Comparison of ENCODE assay signal across 29 cellular contexts in the genomic region with DNA sequence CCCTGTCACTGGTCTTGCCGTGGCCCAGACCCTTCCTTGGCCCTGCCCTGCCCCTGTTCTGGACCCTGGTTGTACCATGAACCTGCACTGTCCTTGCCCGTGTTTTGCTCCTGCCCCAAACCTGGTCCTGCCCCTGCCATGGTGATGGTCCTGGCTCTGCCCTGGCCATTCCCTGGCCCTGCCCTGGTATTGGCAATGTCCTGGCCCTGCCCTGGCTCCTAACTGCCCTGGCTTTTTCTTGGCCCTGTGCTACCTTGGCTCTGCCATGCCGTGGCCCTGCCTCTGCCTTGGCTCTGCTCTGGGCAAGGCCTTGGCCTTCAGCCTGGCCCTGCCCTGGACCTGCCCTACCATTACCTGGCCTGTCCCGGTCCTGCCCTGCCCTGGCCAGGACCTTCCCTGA. TPM values are rescaled to one million over a fixed set of nuclear protein-coding genes. Genes with fewer than 3 reads are reported as not detected.
DNase-seq lines count a peak whose midpoint lies in the region; ATAC-seq, FAIRE-seq and TF ChIP-seq lines count a peak whose summit lies in the region.
"Had no signal": no experiment of that assay in that cellular context is flagged by ENCODE, and none has a peak within 500 bp of the region (broad histone marks: within the 10 kb centered on the region; RNA-seq: fewer than 3 reads in every experiment).

No MANE protein-coding gene starts in this region.

- TF ChIP-seq CTCF in right lobe of liver (IDR thresholded peaks at IDR 0.05) (no peak), HepG2 (CRISPR knock-in tag; IDR thresholded peaks at IDR 0.05) (no peak), vagina (IDR thresholded peaks at IDR 0.05) (no peak)

- H3K27ac Mint-ChIP-seq in dendritic cell treated with granulocyte-macrophage colony-stimulating factor and Interleukin-4, amounts not matched to agents 40 ng/mL and 50 ng/mL, for 4 days: peak overlapping the region; percentile 42
- H3K27ac Mint-ChIP-seq: CD4-positive, alpha-beta T cell had no signal

- H3K4me2 ChIP-seq in HepG2 (ENCODE audit: low read depth, low read length): no peak overlapping the region
- H3K4me2 ChIP-seq: BLaER1 had no signal

- H3K27me3 Mint-ChIP-seq in dendritic cell treated with granulocyte-macrophage colony-stimulating factor and Interleukin-4, amounts not matched to agents 40 ng/mL and 50 ng/mL, for 4 days: peaks cover 10% of the 10 kb centered on the region

- no peak overlapping the region for H2AFZ ChIP-seq in HepG2 (ENCODE audit: low read length)

- H3K4me1 Mint-ChIP-seq in dendritic cell treated with granulocyte-macrophage colony-stimulating factor and Interleukin-4, amounts not matched to agents 40 ng/mL and 50 ng/mL, for 4 days (ENCODE audit: low read depth): no peaks in the 10 kb centered on the region

- no TSS peak for BruUV-seq in HepG2 (replicated peaks; lab: Mats Ljungman, UMichigan)

- H4K20me1 ChIP-seq in HepG2 (ENCODE audit: insufficient read depth, low read length): no peaks in the 10 kb centered on the region
- H4K20me1 ChIP-seq: BLaER1 had no signal

- no peak for TF ChIP-seq RAD21 in HepG2 (CRISPR knock-in tag; IDR thresholded peaks at IDR 0.05)

- POLR2A ChIA-PET in HepG2 (lab: Yijun Ruan, JAX): no interaction called here

- H3K9me3 ChIP-seq in right lobe of liver: no peaks in the 10 kb centered on the region
- H3K9me3 ChIP-seq in HepG2 (ENCODE audit: low read length): no peaks in the 10 kb centered on the region
- H3K9me3 ChIP-seq in vagina: no peaks in the 10 kb centered on the region
- H3K9me3 ChIP-seq: BLaER1, SJSA1 had no signal

- TF ChIP-seq EP300 in HepG2 (IDR thresholded peaks at IDR 0.05; ENCODE audit: low read depth in 2 of 2, low read length in 2 of 2) (no peak), HepG2 (CRISPR knock-in tag; IDR thresholded peaks at IDR 0.05; ENCODE audit: borderline replicate concordance) (no peak)

- FAIRE-seq in HepG2 (lab: Jason Lieb, UNC): no peak
- FAIRE-seq: A204.1, GM12878 had no signal

- ATAC-seq in right lobe of liver (peak in 3 of 4 donors; percentile 10 to 36 (median 22)), HepG2 (no peak), left lobe of liver (peak; percentile 28)
- ATAC-seq: GM12878 had no signal

- no peak overlapping the region for H3K4me3 Mint-ChIP-seq in dendritic cell treated with granulocyte-macrophage colony-stimulating factor and Interleukin-4, amounts not matched to agents 40 ng/mL and 50 ng/mL, for 4 days
- H3K4me3 Mint-ChIP-seq: CD4-positive, alpha-beta T cell had no signal

- CTCF ChIA-PET in HepG2 (lab: Yijun Ruan, JAX; ENCODE audit: low intra/inter-chr PET ratio, low total read pairs): no interaction called here

- H3K27me3 ChIP-seq in right lobe of liver: no peaks in the 10 kb centered on the region
- peaks cover 0 to 7% of the 10 kb centered on the region in 2 experiments; a peak in 1 of 5 replicates for H3K27me3 ChIP-seq in HepG2 (ENCODE audit: control insufficient read depth in 1 of 2, insufficient read depth in 2 of 2, low read length in 2 of 2)
- H3K27me3 ChIP-seq in vagina: no peaks in the 10 kb centered on the region
- H3K27me3 ChIP-seq: BLaER1, SJSA1 had no signal

- intact Hi-C loops in right lobe of liver (cut with DNase I) (no loop called here), HepG2 (cut with micrococcal nuclease; ENCODE audit: unreplicated experiment) (no loop called here), vagina (cut with DNase I) (no loop called here)
- intact Hi-C loops in dendritic cell treated with granulocyte-macrophage colony-stimulating factor and Interleukin-4, amounts not matched to agents 40 ng/mL and 50 ng/mL, for 4 days (cut with micrococcal nuclease): no loop called here

- no peak overlapping the region for H3K9ac ChIP-seq in HepG2 (ENCODE audit: insufficient read depth, low read depth, low read length)
- H3K9ac ChIP-seq: BLaER1 had no signal

- H3K36me3 Mint-ChIP-seq in dendritic cell treated with granulocyte-macrophage colony-stimulating factor and Interleukin-4, amounts not matched to agents 40 ng/mL and 50 ng/mL, for 4 days (ENCODE audit: low read depth): no peaks in the 10 kb centered on the region

- H3K27ac ChIP-seq in right lobe of liver: no peak overlapping the region
- no peak overlapping the region for H3K27ac ChIP-seq in HepG2 (ENCODE audit: extremely low read length, insufficient read depth, low read length)
- H3K27ac ChIP-seq in vagina: peak overlapping the region; percentile 20
- H3K27ac ChIP-seq: BLaER1, SJSA1 had no signal

- H3K36me3 ChIP-seq in right lobe of liver (no peaks in the 10 kb centered on the region), HepG2 (replicated peaks in 1 of 2; ENCODE audit: control insufficient read depth in 1 of 2, insufficient read depth in 2 of 2, low read length in 2 of 2) (no peaks in the 10 kb centered on the region), vagina (no peaks in the 10 kb centered on the region)
- H3K36me3 ChIP-seq: BLaER1, SJSA1 had no signal

- 54% methylated on average over 4 of the region's 4 CpGs for WGBS in right lobe of liver (ENCODE audit: insufficient coverage, low coverage, low lambda C conversion rate, missing lambda C conversion rate)
- WGBS in HepG2 (ENCODE audit: low lambda C conversion rate): 23% methylated on average over 4 of the region's 4 CpGs

- no peak overlapping the region for H3K4me3 ChIP-seq in right lobe of liver
- no peak overlapping the region for H3K4me3 ChIP-seq in HepG2 (replicated peaks in 1 of 3; ENCODE audit: insufficient read depth in 1 of 3, low read depth in 2 of 3, low read length in 3 of 3)
- H3K4me3 ChIP-seq in vagina: no peak overlapping the region
- H3K4me3 ChIP-seq: BLaER1, GM12878, SJSA1 had no signal

- in situ Hi-C loops in HepG2 (cut with HindIII; ENCODE audit: extremely low pct_ligation_motif_present, low pct_unique_long_range_greater_than_20kb): no loop called here

- no peaks in the 10 kb centered on the region for H3K79me2 ChIP-seq in HepG2 (ENCODE audit: insufficient read depth, low read length)

- no peak for TF ChIP-seq POLR2A in right lobe of liver (IDR thresholded peaks at IDR 0.05)
- no peak for TF ChIP-seq POLR2A in HepG2 (IDR thresholded peaks at IDR 0.05; ENCODE audit: insufficient read depth in 1 of 2, low read depth in 2 of 2, low read length in 2 of 2)
- no peak for TF ChIP-seq POLR2A in vagina (IDR thresholded peaks at IDR 0.05)

- H3K9me3 Mint-ChIP-seq in dendritic cell treated with granulocyte-macrophage colony-stimulating factor and Interleukin-4, amounts not matched to agents 40 ng/mL and 50 ng/mL, for 4 days: no peaks in the 10 kb centered on the region
- H3K9me3 Mint-ChIP-seq: CD4-positive, alpha-beta T cell had no signal

- DNase-seq in right lobe of liver (no peak), HepG2 (ENCODE audit: low spot score) (no peak), left lobe of liver (ENCODE audit: low spot score) (no peak), vagina (ENCODE audit: extremely low spot score in 2 of 2) (no peak), glomerular visceral epithelial cell (ENCODE audit: extremely low spot score) (no peak), COLO829 (ENCODE audit: low spot score) (no peak)
- DNase-seq in stimulated activated CD4-positive, alpha-beta T cell treated with anti-CD3 and anti-CD28 coated beads, Interleukin-2, amount 100 ng/mL, for 48 hours: no peak
- DNase-seq: CD4-positive, alpha-beta T cell; COR-L47; EL; GDM1; Karpas-422; NCI-H1092 treated with DMSO at 0.1 percent for 48 hours; NCI-H1436; NCI-H187; NCI-H2081 treated with DMSO at 0.1 percent for 48 hours; NCI-H2171; NCI-H226; NCI-H510A; NCI-H69; Right ventricle myocardium superior; RPMI8226 had no signal

- H3K4me1 ChIP-seq in right lobe of liver (no peaks in the 10 kb centered on the region), HepG2 (ENCODE audit: insufficient read depth, low read length) (no peaks in the 10 kb centered on the region), vagina (no peaks in the 10 kb centered on the region)
- H3K4me1 ChIP-seq: BLaER1, SJSA1 had no signal

TF ChIP-seq in HepG2, 621 proteins besides CTCF, POLR2A, EP300 and RAD21:
- TF ChIP-seq POGZ (CRISPR knock-in tag; IDR thresholded peaks at IDR 0.05): no peak
- TF ChIP-seq ZNF251 (CRISPR knock-in tag; IDR thresholded peaks at IDR 0.05): no peak

RNA-seq across cellular contexts. Expression of a gene that starts 5.5 kb away (rescaled TPM):
- total RNA-seq in right lobe of liver: not detected
- total RNA-seq in HepG2 (2016; rRNA removed; fragmentation: Illumina TruSeq; extraction: Trizol): not detected in 2 replicates
- not detected in 2 replicates for total RNA-seq in HepG2 (2016; cell fraction: cytosol; rRNA removed; fragmentation: Illumina TruSeq; extraction: Trizol; ENCODE audit: low read depth)
- not detected in 2 replicates for total RNA-seq in HepG2 (2016; cell fraction: insoluble cytoplasmic fraction; rRNA removed; fragmentation: Illumina TruSeq; extraction: Trizol)
- not detected in 2 replicates for total RNA-seq in HepG2 (2016; cell fraction: membrane; rRNA removed; fragmentation: Illumina TruSeq; extraction: Trizol)
- total RNA-seq in HepG2 (2016; cell fraction: nucleus; rRNA removed; fragmentation: Illumina TruSeq; extraction: Trizol): not detected in 2 replicates
- polyA plus RNA-seq in HepG2 (2011; rRNA removed): not detected in 2 replicates
- polyA plus RNA-seq in HepG2 (2011; cell fraction: cytosol; rRNA removed): not detected in 2 replicates
- polyA plus RNA-seq in HepG2 (2011; cell fraction: nucleus; rRNA removed): not detected in 2 replicates
- not detected in 2 replicates for polyA plus RNA-seq in HepG2 (2012)
- not detected in 2 replicates for polyA plus RNA-seq in HepG2 (2016; cell fraction: cytosol; fragmentation: Illumina TruSeq; extraction: Trizol; ENCODE audit: low read depth)
- not detected in 2 replicates for polyA plus RNA-seq in HepG2 (2016; cell fraction: insoluble cytoplasmic fraction; fragmentation: Illumina TruSeq; extraction: Trizol; ENCODE audit: low read depth)
- not detected in 2 replicates for polyA plus RNA-seq in HepG2 (2016; cell fraction: membrane; fragmentation: Illumina TruSeq; extraction: Trizol; ENCODE audit: low read depth)
- not detected in 2 replicates for polyA plus RNA-seq in HepG2 (2016; cell fraction: nucleus; fragmentation: Illumina TruSeq; extraction: Trizol; ENCODE audit: insufficient read depth, low read depth)
- polyA minus RNA-seq in HepG2 (2011; rRNA and poly(A)+ RNA removed; ENCODE audit: low replicate concordance): 0.09 TPM in 1 of 2 replicates, not detected in the other
- not detected in 2 replicates for polyA minus RNA-seq in HepG2 (2011; cell fraction: cytosol; rRNA and poly(A)+ RNA removed)
- not detected in 2 replicates for polyA minus RNA-seq in HepG2 (2011; cell fraction: nucleus; rRNA and poly(A)+ RNA removed)
- not detected for total RNA-seq in left lobe of liver
- total RNA-seq in vagina: 1.2 TPM
- total RNA-seq: CD4-positive, alpha-beta T cell; GM12878; H4; Right ventricle myocardium superior; SJSA1 had no signal
- polyA plus RNA-seq: AG04450, GM12878 had no signal
